ENCODE assay signal across 1 cellular context in genomic region chr1:67162954-67163353, GRCh38.
TF ChIP-seq lines count a peak whose summit lies in the region.

No MANE protein-coding gene starts in this region.

TF ChIP-seq in endothelial cell of umbilical vein, 7 proteins besides CTCF, POLR2A, EP300 and RAD21 (continued from another document):
- no peak for TF ChIP-seq MAX (IDR thresholded peaks at IDR 0.05; ENCODE audit: insufficient read depth, insufficient read length)
- peak; percentile 17 for TF ChIP-seq GATA2 (IDR thresholded peaks at IDR 0.05; ENCODE audit: insufficient read depth, insufficient read length, low read depth, low read length)
TF ChIP-seq in endothelial cell of umbilical vein: peak in this region for 2.
